In the genomic region with DNA sequence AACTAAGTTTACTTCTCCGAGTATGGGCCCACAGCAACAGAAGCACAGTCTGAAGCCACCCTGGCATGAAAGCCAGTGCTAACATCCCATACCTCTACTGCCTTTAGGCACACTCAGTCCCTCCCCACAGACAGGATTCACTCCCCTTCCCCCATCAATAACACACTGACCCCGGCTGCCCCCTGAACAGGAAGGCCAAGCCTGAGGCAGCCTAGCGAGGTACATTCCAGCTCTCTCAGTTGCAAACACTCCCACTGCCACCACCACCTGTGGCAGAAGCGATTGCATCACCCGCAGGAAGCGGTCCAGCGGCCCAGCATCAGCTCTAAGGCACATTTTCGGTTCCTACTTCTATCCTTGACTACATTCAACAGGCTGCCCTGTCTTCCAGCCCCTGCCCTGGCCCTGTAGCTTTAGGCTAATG, we compare ENCODE assay signal across 9 cellular contexts. TPM values are rescaled to one million over a fixed set of nuclear protein-coding genes. Genes with fewer than 3 reads are reported as not detected.
A peak's percentile ranks its signal among the peaks of the same experiment; 100 is the strongest.
DNase-seq lines count a peak whose midpoint lies in the region; ATAC-seq and TF ChIP-seq lines count a peak whose summit lies in the region.
"Had no signal": no experiment of that assay in that cellular context is flagged by ENCODE, and none has a peak within 500 bp of the region (broad histone marks: within the 10 kb centered on the region; RNA-seq: fewer than 3 reads in every experiment).

No MANE protein-coding gene starts in this region.

- peak overlapping the region; percentile 0 for H3K27ac Mint-ChIP-seq in progenitor cell of endocrine pancreas

- H3K4me3 Mint-ChIP-seq in progenitor cell of endocrine pancreas (ENCODE audit: low read depth): no peak overlapping the region

- WGBS in body of pancreas, 2 donors: 13 to 15% methylated on average over 7 to 8 of the region's 8 CpGs

- no peaks in the 10 kb centered on the region for H3K27me3 ChIP-seq in body of pancreas
- H3K27me3 ChIP-seq: neutrophil had no signal

- ATAC-seq in GM18867 (IDR thresholded peaks at IDR 0.05; ENCODE audit: unreplicated experiment) (peak; percentile 92), HG02885 (IDR thresholded peaks at IDR 0.05; ENCODE audit: poor library complexity, unreplicated experiment) (peak; percentile 94), body of pancreas (peak; percentile 97)

- no peaks in the 10 kb centered on the region for H3K9me3 ChIP-seq in body of pancreas
- H3K9me3 ChIP-seq: neutrophil had no signal

- H3K9me3 Mint-ChIP-seq in progenitor cell of endocrine pancreas (ENCODE audit: low read depth): no peaks in the 10 kb centered on the region

- peaks cover 7% of the 10 kb centered on the region for H3K4me1 ChIP-seq in body of pancreas

- intact Hi-C loops in body of pancreas (cut with DNase I): no loop called here

- no peaks in the 10 kb centered on the region for H3K36me3 Mint-ChIP-seq in progenitor cell of endocrine pancreas (ENCODE audit: insufficient read depth)

- no peaks in the 10 kb centered on the region for H3K36me3 ChIP-seq in body of pancreas (replicated peaks in 1 of 2; ENCODE audit: insufficient read depth in 1 of 2, low read depth in 2 of 2)
- H3K36me3 ChIP-seq: neutrophil had no signal

- peaks cover 15% of the 10 kb centered on the region for H3K4me1 Mint-ChIP-seq in progenitor cell of endocrine pancreas (ENCODE audit: low read depth)

- no peak for TF ChIP-seq POLR2A in body of pancreas (IDR thresholded peaks at IDR 0.05)

- peak overlapping the region in 3 of 4 donors; percentile 9 to 70 (median 41) for H3K27ac ChIP-seq in body of pancreas
- H3K27ac ChIP-seq: neutrophil had no signal

- no peaks in the 10 kb centered on the region for H3K27me3 Mint-ChIP-seq in progenitor cell of endocrine pancreas

- no peak overlapping the region for H3K4me3 ChIP-seq in body of pancreas

- no peak for TF ChIP-seq CTCF in body of pancreas (IDR thresholded peaks at IDR 0.05)
- TF ChIP-seq CTCF in progenitor cell of endocrine pancreas (IDR thresholded peaks at IDR 0.05; ENCODE audit: unreplicated experiment): no peak

- DNase-seq in AML-193 (lab: John Stamatoyannopoulos, UW) (peak; percentile 74 to 77), NOMO-1 treated with dmso at 0.1 percent for 144 hours (lab: John Stamatoyannopoulos, UW; ENCODE audit: unreplicated experiment) (peak; percentile 90), body of pancreas (peak; percentile 82 to 89 (median 88)), progenitor cell of endocrine pancreas (ENCODE audit: low spot score, unreplicated experiment) (no peak), NCI-H2029 (lab: John Stamatoyannopoulos, UW) (no peak), NCI-H2081 (lab: John Stamatoyannopoulos, UW) (no peak)

RNA-seq across cellular contexts. Expression of a gene that starts 7.0 kb away (rescaled TPM):
- total RNA-seq in body of pancreas: 10 to 100 TPM in 1 of 2 donors, 1 to 10 TPM in 1; 4.3 to 16.1 TPM
- 128 and 129 TPM in 2 replicates for total RNA-seq in progenitor cell of endocrine pancreas

RNA-seq across cellular contexts. Expression of a gene that starts 45.2 kb away (rescaled TPM):
- not detected for total RNA-seq in body of pancreas
- total RNA-seq in progenitor cell of endocrine pancreas: 40.1 and 42.6 TPM in 2 replicates

Comparison
In these comparisons a context has a peak if more than half of its experiments do, and no peak if none do; other contexts are left out.
1. DNase-seq: peak in AML-193 (2 of 2), NOMO-1 treated with dmso at 0.1 percent for 144 hours (single experiment) and body of pancreas (4 of 4); none in progenitor cell of endocrine pancreas (single experiment), NCI-H2029 (single experiment) and NCI-H2081 (0 of 2).
2. RNA of a gene that starts 45.2 kb away (total RNA-seq): 40.1 to 42.6 TPM in progenitor cell of endocrine pancreas; not detected in body of pancreas; every median in the first group is over 10 times any median in the second.
3. Peak in every context shown above with its lines, with median percentiles within 50 percentile points of each other: ATAC-seq.